Comparison of ENCODE assay signal across 18 cellular contexts in genomic region chr2:217863874-217864273, GRCh38.
DNase-seq lines count a peak whose midpoint lies in the region; ATAC-seq and TF ChIP-seq lines count a peak whose summit lies in the region.
"Had no signal": no experiment of that assay in that cellular context is flagged by ENCODE, and none has a peak within 500 bp of the region (broad histone marks: within the 10 kb centered on the region; RNA-seq: fewer than 3 reads in every experiment).

No MANE protein-coding gene starts in this region.

- peak overlapping the region; percentile 4 for H3K27ac Mint-ChIP-seq in stimulated activated naive B cell treated with anti-CD40 and anti-IgM and Interleukin-4, amounts not matched to agents 10 μg/mL and 1 μg/mL and 100 μg/mL, for 72 hours
- no peak overlapping the region for H3K27ac Mint-ChIP-seq in activated T-cell treated with anti-CD3 and anti-CD28 coated beads, Interleukin-2, amount 50 U/mL, for 24 hours
- H3K27ac Mint-ChIP-seq: HFFc6 had no signal

- 30% methylated on average over 3 of the region's 5 CpGs; no CpG with 5 or more reads in 1 of the 2 donors for WGBS in gastroesophageal sphincter (ENCODE audit: low coverage in 1 of 2), 2 donors
- no CpG with 5 or more reads among the region's 5 CpGs for whole genome bisulfite sequencing in neuronal stem cell (ENCODE audit: extremely low coverage in 2 of 2, insufficient read length in 2 of 2, insufficient replicate concordance in 1 of 2), 2 donors

- no peak overlapping the region for H3K4me3 Mint-ChIP-seq in stimulated activated naive B cell treated with anti-CD40 and anti-IgM and Interleukin-4, amounts not matched to agents 10 μg/mL and 1 μg/mL and 100 μg/mL, for 72 hours
- H3K4me3 Mint-ChIP-seq in activated T-cell treated with anti-CD3 and anti-CD28 coated beads, Interleukin-2, amount 50 U/mL, for 24 hours = no peak overlapping the region
- H3K4me3 Mint-ChIP-seq: HFFc6 had no signal

- H3K36me3 Mint-ChIP-seq in stimulated activated naive B cell treated with anti-CD40 and anti-IgM and Interleukin-4, amounts not matched to agents 10 μg/mL and 1 μg/mL and 100 μg/mL, for 72 hours = peaks cover 2 to 3% of the 10 kb centered on the region in 2 donors
- H3K36me3 Mint-ChIP-seq in activated T-cell treated with anti-CD3 and anti-CD28 coated beads, Interleukin-2, amount 50 U/mL, for 24 hours (ENCODE audit: low read depth) = no peaks in the 10 kb centered on the region

- H3K18ac ChIP-seq in neuronal stem cell (ENCODE audit: low read length) = peak overlapping the region; percentile 94

- H3K4me2 ChIP-seq in neuronal stem cell (ENCODE audit: insufficient read depth, low read length, poor library complexity, severe bottlenecking) = no peak overlapping the region
- H3K4me2 ChIP-seq: KMS-11 had no signal

- peak overlapping the region; percentile 79 for H2BK15ac ChIP-seq in neuronal stem cell (ENCODE audit: low read length)

- peak overlapping the region; percentile 18 for H3K23ac ChIP-seq in neuronal stem cell (ENCODE audit: low read depth, low read length, poor library complexity)

- H3K27ac ChIP-seq in AG04450 (ENCODE audit: low read depth, low read length) = peak overlapping the region; percentile 39
- H3K27ac ChIP-seq in gastroesophageal sphincter = peak overlapping the region in 3 of 4 donors; percentile 71 to 91 (median 72)
- H3K27ac ChIP-seq in neuronal stem cell (replicated peaks; ENCODE audit: low read length) = no peak overlapping the region
- H3K27ac ChIP-seq: KMS-11 had no signal

- H3K36me3 ChIP-seq in gastroesophageal sphincter (peaks cover 0 to 100% of the 10 kb centered on the region in 2 donors), neuronal stem cell (replicated peaks in 1 of 2; ENCODE audit: control insufficient read depth in 2 of 2, insufficient read depth in 2 of 2, low read length in 2 of 2) (no peaks in the 10 kb centered on the region)

- TF ChIP-seq POLR2A in gastroesophageal sphincter (IDR thresholded peaks at IDR 0.05) = no peak

- no peaks in the 10 kb centered on the region for H3K27me3 ChIP-seq in AG04450 (ENCODE audit: control insufficient read depth, insufficient read depth, low read length)
- H3K27me3 ChIP-seq in gastroesophageal sphincter = no peaks in the 10 kb centered on the region
- no peaks in the 10 kb centered on the region for H3K27me3 ChIP-seq in neuronal stem cell (ENCODE audit: control insufficient read depth in 3 of 3, insufficient read depth in 3 of 3, low read depth in 1 of 3, low read length in 3 of 3)

- H3K79me1 ChIP-seq in neuronal stem cell (ENCODE audit: low read depth, low read length) = no peaks in the 10 kb centered on the region

- no peak overlapping the region for H4K8ac ChIP-seq in neuronal stem cell (ENCODE audit: low read depth, low read length)

- peaks cover 3% of the 10 kb centered on the region in 2 donors for H3K9me3 Mint-ChIP-seq in stimulated activated naive B cell treated with anti-CD40 and anti-IgM and Interleukin-4, amounts not matched to agents 10 μg/mL and 1 μg/mL and 100 μg/mL, for 72 hours
- no peaks in the 10 kb centered on the region for H3K9me3 Mint-ChIP-seq in activated T-cell treated with anti-CD3 and anti-CD28 coated beads, Interleukin-2, amount 50 U/mL, for 24 hours
- H3K9me3 Mint-ChIP-seq: HFFc6 had no signal

- H2AFZ ChIP-seq in neuronal stem cell (ENCODE audit: low read length) = no peak overlapping the region

- no peak overlapping the region for H3K9ac ChIP-seq in neuronal stem cell (ENCODE audit: low read depth, low read length, poor library complexity)
- H3K9ac ChIP-seq: KMS-11 had no signal

- no peak for TF ChIP-seq CTCF in AG04450 (IDR thresholded peaks at IDR 0.05; ENCODE audit: low read depth, low read length)
- no peak for TF ChIP-seq CTCF in gastroesophageal sphincter (IDR thresholded peaks at IDR 0.05)

- no peak overlapping the region for H3K4me3 ChIP-seq in AG04450 (ENCODE audit: low read depth, low read length)
- H3K4me3 ChIP-seq in gastroesophageal sphincter = no peak overlapping the region
- no peak overlapping the region for H3K4me3 ChIP-seq in neuronal stem cell (ENCODE audit: low read length in 2 of 2)

- H3K27me3 Mint-ChIP-seq in stimulated activated naive B cell treated with anti-CD40 and anti-IgM and Interleukin-4, amounts not matched to agents 10 μg/mL and 1 μg/mL and 100 μg/mL, for 72 hours = no peaks in the 10 kb centered on the region
- H3K27me3 Mint-ChIP-seq in activated T-cell treated with anti-CD3 and anti-CD28 coated beads, Interleukin-2, amount 50 U/mL, for 24 hours = no peaks in the 10 kb centered on the region

- H2AK5ac ChIP-seq in neuronal stem cell (ENCODE audit: low read depth, low read length) = peak overlapping the region; percentile 68

- peak overlapping the region; percentile 42 for H3K4ac ChIP-seq in neuronal stem cell (ENCODE audit: low read length)

- peak; percentile 34 for ATAC-seq in gastroesophageal sphincter
- no peak for ATAC-seq in stimulated activated naive B cell treated with anti-CD40 and anti-IgM and Interleukin-4, amounts not matched to agents 10 μg/mL and 1 μg/mL and 100 μg/mL, for 72 hours (replicated peaks)
- ATAC-seq in GM19023 (IDR thresholded peaks at IDR 0.05; ENCODE audit: unreplicated experiment) = no peak
- ATAC-seq: HepG2 had no signal

- POLR2A ChIA-PET in AG04450 (lab: Yijun Ruan, JAX) = no interaction called here

- H2BK5ac ChIP-seq in neuronal stem cell (ENCODE audit: low read length) = no peak overlapping the region

- DNase-seq in AG04450 (ENCODE audit: low read depth, low spot score) (no peak), neuronal stem cell (ENCODE audit: low spot score) (no peak), epidermal melanocyte (ENCODE audit: insufficient read length, low spot score) (no peak), AML-193 (lab: John Stamatoyannopoulos, UW) (no peak)
- no peak for DNase-seq in stimulated activated naive B cell treated with anti-CD40 and anti-IgM and Interleukin-4, amounts not matched to agents 10 μg/mL and 1 μg/mL and 100 μg/mL, for 72 hours
- no peak for DNase-seq in activated T-cell treated with anti-CD3 and anti-CD28 coated beads, Interleukin-2, amount 50 U/mL, for 24 hours
- DNase-seq: Caco-2, HFFc6, NCI-H1092, NCI-H1694, NCI-H2107, NCI-H226, NCI-H526, OCI-M1 had no signal

- no peak overlapping the region for H3K14ac ChIP-seq in neuronal stem cell (ENCODE audit: low read length)

- CTCF ChIA-PET in AG04450 (lab: Charles Lee) = interaction anchor here (0.6 kb wide), 1 partner anchor 183 kb away, joined by 3 read pairs; no protein-coding TSS in a partner anchor

- peak overlapping the region; percentile 85 for H2BK12ac ChIP-seq in neuronal stem cell (ENCODE audit: low read length)

- H3K4me1 Mint-ChIP-seq in stimulated activated naive B cell treated with anti-CD40 and anti-IgM and Interleukin-4, amounts not matched to agents 10 μg/mL and 1 μg/mL and 100 μg/mL, for 72 hours = peaks cover 36 to 49% of the 10 kb centered on the region in 2 donors
- H3K4me1 Mint-ChIP-seq in activated T-cell treated with anti-CD3 and anti-CD28 coated beads, Interleukin-2, amount 50 U/mL, for 24 hours (ENCODE audit: low read depth) = no peaks in the 10 kb centered on the region

- H2BK120ac ChIP-seq in neuronal stem cell (ENCODE audit: low read depth, low read length) = no peak overlapping the region

- no peak for TF ChIP-seq EP300 in gastroesophageal sphincter (IDR thresholded peaks at IDR 0.05)

- no peak overlapping the region for H4K91ac ChIP-seq in neuronal stem cell (ENCODE audit: low read depth, low read length, poor library complexity)

- H3K9me3 ChIP-seq in AG04450 (ENCODE audit: control insufficient read depth, insufficient read depth, low read length) (no peaks in the 10 kb centered on the region), gastroesophageal sphincter (no peaks in the 10 kb centered on the region), neuronal stem cell (replicated peaks in 1 of 2; ENCODE audit: control insufficient read depth in 2 of 2, insufficient read depth in 1 of 2, low read depth in 1 of 2, low read length in 2 of 2) (no peaks in the 10 kb centered on the region)
- H3K9me3 ChIP-seq: Caco-2 had no signal

- H3K4me1 ChIP-seq in gastroesophageal sphincter (peaks cover 0 to 93% (median 51%) of the 10 kb centered on the region in 3 donors), neuronal stem cell (ENCODE audit: control insufficient read depth in 2 of 2, insufficient read depth in 1 of 2, low read depth in 1 of 2, low read length in 2 of 2) (peaks cover 0 to 19% of the 10 kb centered on the region in 2 donors)
- H3K4me1 ChIP-seq: Caco-2 had no signal
